ENCODE assay signal across 8 cellular contexts in the genomic region with DNA sequence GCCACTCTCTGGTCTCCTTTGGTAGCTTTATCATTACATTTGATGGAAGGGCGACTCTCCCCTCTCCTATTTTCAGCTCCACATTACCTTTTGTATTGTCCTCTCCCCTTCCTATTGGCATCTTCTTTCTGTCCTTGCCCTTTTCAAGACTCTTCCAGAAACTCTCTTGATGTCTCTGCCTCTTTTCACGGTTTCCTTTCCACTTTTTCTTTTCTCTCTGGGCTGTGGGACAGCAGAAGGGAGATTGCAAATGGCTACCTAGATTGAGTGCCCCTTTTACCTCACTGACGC. TPM values are rescaled to one million over a fixed set of nuclear protein-coding genes. Genes with fewer than 3 reads are reported as not detected.
DNase-seq lines count a peak whose midpoint lies in the region; ATAC-seq and TF ChIP-seq lines count a peak whose summit lies in the region.

No MANE protein-coding gene starts in this region.

- peak overlapping the region; percentile 90 for H2AFZ ChIP-seq in IMR-90 (replicated peaks; ENCODE audit: low read length, poor library complexity)
- peak overlapping the region; percentile 17 for H2AFZ ChIP-seq in neural cell (ENCODE audit: low read depth, low read length)

- peaks cover 5% of the 10 kb centered on the region for H3K27me3 Mint-ChIP-seq in central memory CD8-positive, alpha-beta T cell

- POLR2A ChIA-PET in AG04450 (lab: Yijun Ruan, JAX) (interaction anchor here (1.2 to 5.3 kb wide), 5 partner anchors 9 to 30 kb away, joined by 3 to 80 read pairs (median 23); a partner anchor contains a TSS), IMR-90 (lab: Charles Lee; ENCODE audit: unreplicated experiment) (interaction anchor here (1.0 to 1.8 kb wide), 2 partner anchors 11 to 15 kb away, joined by 3 to 14 read pairs; no protein-coding TSS in a partner anchor)

- no peak for TF ChIP-seq CTCF in AG04450 (IDR thresholded peaks at IDR 0.05; ENCODE audit: low read depth, low read length)
- no peak for TF ChIP-seq CTCF in IMR-90 (conservative IDR thresholded peaks at IDR 0.05; ENCODE audit: low read depth, low read length)
- TF ChIP-seq CTCF in neural cell (IDR thresholded peaks at IDR 0.05; ENCODE audit: poor library complexity, severe bottlenecking) = no peak

- H3F3A ChIP-seq in neural cell (ENCODE audit: insufficient read depth, low read length, poor library complexity, severe bottlenecking) = peaks cover 6% of the 10 kb centered on the region

- H3K18ac ChIP-seq in IMR-90 (ENCODE audit: low read depth, low read length) = no peak overlapping the region

- TF ChIP-seq EP300 in neural cell (conservative IDR thresholded peaks at IDR 0.05; ENCODE audit: poor library complexity, severe bottlenecking) = no peak

- peak overlapping the region; percentile 20; the same call in 1 of the 2 replicates for H3K14ac ChIP-seq in IMR-90 (replicated peaks; ENCODE audit: low read depth, low read length)

- peak overlapping the region; percentile 35; the same call in 1 of the 2 replicates for H3K23ac ChIP-seq in IMR-90 (ENCODE audit: low read depth, low read length)

- intact Hi-C loops in IMR-90 (cut with micrococcal nuclease) = no loop called here

- peaks cover 20% of the 10 kb centered on the region for H3K4me1 Mint-ChIP-seq in central memory CD8-positive, alpha-beta T cell

- H4K5ac ChIP-seq in IMR-90 (ENCODE audit: low read depth, low read length) = no peak overlapping the region

- H2AK5ac ChIP-seq in IMR-90 (ENCODE audit: low read depth, low read length) = peak overlapping the region; percentile 54; the same call in 1 of the 2 replicates

- peak overlapping the region; percentile 40; the same call in 2 of the 3 replicates for H2BK15ac ChIP-seq in IMR-90 (ENCODE audit: low read depth, low read length)

- no peaks in the 10 kb centered on the region for H3K9me2 ChIP-seq in neural cell (ENCODE audit: insufficient read depth, low read length)

- peaks cover 9% of the 10 kb centered on the region for H3K36me3 Mint-ChIP-seq in central memory CD8-positive, alpha-beta T cell (ENCODE audit: insufficient read depth)

- H3K9me3 ChIP-seq in AG04450 (ENCODE audit: control insufficient read depth, insufficient read depth, low read length) = no peaks in the 10 kb centered on the region; the same call in 1 of the 2 replicates
- no peaks in the 10 kb centered on the region for H3K9me3 ChIP-seq in IMR-90 (ENCODE audit: control insufficient read depth, insufficient read depth, low read length)
- H3K9me3 ChIP-seq in neural cell (ENCODE audit: low read length) = no peaks in the 10 kb centered on the region

- peaks cover 19 to 49% of the 10 kb centered on the region in 2 experiments for H3K79me1 ChIP-seq in IMR-90 (ENCODE audit: low read depth in 1 of 2, low read length in 2 of 2)

- peak overlapping the region; percentile 96 for H3K27ac Mint-ChIP-seq in central memory CD8-positive, alpha-beta T cell (ENCODE audit: low read depth)

- peak overlapping the region; percentile 10; the same call in 1 of the 2 replicates for H2BK20ac ChIP-seq in IMR-90 (ENCODE audit: low read depth, low read length)

- H3K27me3 ChIP-seq in AG04450 (ENCODE audit: control insufficient read depth, insufficient read depth, low read length) (no peaks in the 10 kb centered on the region), IMR-90 (ENCODE audit: control insufficient read depth, insufficient read depth, low read length) (no peaks in the 10 kb centered on the region), neural cell (ENCODE audit: insufficient read depth, low read depth, low read length) (no peaks in the 10 kb centered on the region)

- BruUV-seq in IMR-90 (replicated peaks; lab: Mats Ljungman, UMichigan) = no TSS peak

- peak overlapping the region; percentile 80 for H3K4me3 Mint-ChIP-seq in central memory CD8-positive, alpha-beta T cell

- peak overlapping the region; percentile 39 for H3K27ac ChIP-seq in AG04450 (ENCODE audit: low read depth, low read length)
- H3K27ac ChIP-seq in IMR-90 (ENCODE audit: insufficient read depth, low read length) = no peak overlapping the region
- H3K27ac ChIP-seq in neural cell (ENCODE audit: low read length) = peak overlapping the region; percentile 63

- H4K20me1 ChIP-seq in IMR-90 (ENCODE audit: insufficient read depth, low read length) (no peaks in the 10 kb centered on the region), neural cell (ENCODE audit: insufficient read depth) (no peaks in the 10 kb centered on the region)

- peak overlapping the region in 1 of 2 experiments; percentile 24; a peak in 2 of 4 replicates for H4K8ac ChIP-seq in IMR-90 (ENCODE audit: low read depth in 2 of 2, low read length in 2 of 2)

- H3K36me3 ChIP-seq in IMR-90 (ENCODE audit: control insufficient read depth, insufficient read depth, low read length) = no peaks in the 10 kb centered on the region
- H3K36me3 ChIP-seq in neural cell (ENCODE audit: insufficient read depth, low read length) = no peaks in the 10 kb centered on the region

- in situ Hi-C loops in IMR-90 (cut with MboI; ENCODE audit: low sequenced_read_pairs) = no loop called here

- H2AK9ac ChIP-seq in IMR-90 (replicated peaks; ENCODE audit: low read depth, low read length, poor library complexity) = peak overlapping the region; percentile 17

- H3K4ac ChIP-seq in IMR-90 (ENCODE audit: low read depth, low read length) = peak overlapping the region; percentile 39; the same call in 1 of the 2 replicates

- peak overlapping the region; percentile 45 for H2BK120ac ChIP-seq in IMR-90 (ENCODE audit: low read depth, low read length)

- H3K9ac ChIP-seq in IMR-90 (ENCODE audit: low read depth, low read length) (no peak overlapping the region), neural cell (ENCODE audit: low read length) (peak overlapping the region; percentile 70)

- CTCF ChIA-PET in AG04450 (lab: Charles Lee) = interaction anchor here (1.1 to 3.6 kb wide), 3 partner anchors 15 to 37 kb away, joined by 3 to 29 read pairs (median 4); no protein-coding TSS in a partner anchor
- CTCF ChIA-PET in IMR-90 (lab: Yijun Ruan, JAX) = interaction anchor here (0.6 to 1.1 kb wide), 2 partner anchors 54 to 67 kb away, joined by 3 read pairs; no protein-coding TSS in a partner anchor

- H3K4me3 ChIP-seq in AG04450 (ENCODE audit: low read depth, low read length) (no peak overlapping the region), IMR-90 (ENCODE audit: insufficient read depth, low read depth, low read length) (no peak overlapping the region), neural cell (ENCODE audit: low read length) (peak overlapping the region; percentile 65)

- no peak for TF ChIP-seq POLR2A in IMR-90 (IDR thresholded peaks at IDR 0.05; ENCODE audit: low read depth, low read length)

- peaks cover 25% of the 10 kb centered on the region for H3K9me1 ChIP-seq in IMR-90 (ENCODE audit: insufficient read depth, low read length)

- dilution Hi-C loops in IMR-90 (cut with HindIII; ENCODE audit: low sequenced_read_pairs, unreplicated experiment) = no loop called here

- H3K56ac ChIP-seq in IMR-90 (ENCODE audit: extremely low read depth, insufficient read depth, low read length) = no peak overlapping the region

- H3K4me2 ChIP-seq in IMR-90 (ENCODE audit: low read depth, low read length) (peak overlapping the region; percentile 85), neural cell (ENCODE audit: low read length) (no peak overlapping the region)

- H3K4me1 ChIP-seq in IMR-90 (ENCODE audit: control insufficient read depth, insufficient read depth, low read length) = peaks cover 28% of the 10 kb centered on the region

- DNase-seq in AG04450 (ENCODE audit: low read depth, low spot score) = no peak
- DNase-seq in IMR-90 = no peak
- no peak for DNase-seq in central memory CD8-positive, alpha-beta T cell (ENCODE audit: low spot score in 2 of 2)
- no peak for DNase-seq in KG1 (lab: John Stamatoyannopoulos, UW)
- DNase-seq in COLO668 (lab: John Stamatoyannopoulos, UW; ENCODE audit: unreplicated experiment) = no peak
- DNase-seq in NCI-H1694 treated with DMSO at 0.1 percent for 48 hours (lab: John Stamatoyannopoulos, UW) = no peak

- ATAC-seq in IMR-90 (ENCODE audit: low read depth) (no peak), GM18498 (IDR thresholded peaks at IDR 0.05; ENCODE audit: unreplicated experiment) (no peak)
- no peak for ATAC-seq in central memory CD8-positive, alpha-beta T cell (replicated peaks; ENCODE audit: extremely low read depth, poor library complexity, severe bottlenecking)

- H4K91ac ChIP-seq in IMR-90 (ENCODE audit: insufficient read depth, low read depth, low read length) = no peak overlapping the region

- peaks cover 7% of the 10 kb centered on the region for H3K79me2 ChIP-seq in neural cell (replicated peaks; ENCODE audit: insufficient read depth, low read length)

- no peaks in the 10 kb centered on the region for H3K9me3 Mint-ChIP-seq in central memory CD8-positive, alpha-beta T cell

- H2BK5ac ChIP-seq in IMR-90 (ENCODE audit: low read depth, low read length, poor library complexity, severe bottlenecking) = no peak overlapping the region

- no peak for TF ChIP-seq RAD21 in IMR-90 (IDR thresholded peaks at IDR 0.05; ENCODE audit: low read length)
- no peak for TF ChIP-seq RAD21 in neural cell (conservative IDR thresholded peaks at IDR 0.05)

- no CpG with 5 or more reads among the region's 3 CpGs for WGBS in IMR-90 (ENCODE audit: extremely low coverage in 2 of 2, insufficient read length in 1 of 2), 2 experiments

TF ChIP-seq in IMR-90, 13 proteins besides CTCF, POLR2A, EP300 and RAD21:
- TF ChIP-seq NFE2L2 (IDR thresholded peaks at IDR 0.05; ENCODE audit: low read depth, low read length) (no peak), BHLHE40 (IDR thresholded peaks at IDR 0.05; ENCODE audit: low read depth, low read length) (no peak), MXI1 (IDR thresholded peaks at IDR 0.05; ENCODE audit: borderline replicate concordance, low read depth, low read length) (no peak), RFX5 (IDR thresholded peaks at IDR 0.05; ENCODE audit: low read depth, low read length) (no peak)
TF ChIP-seq in IMR-90: peak in this region for 0.

TF ChIP-seq in neural cell, 6 proteins besides CTCF, POLR2A, EP300 and RAD21 (continues in another document):
- TF ChIP-seq MXI1 (conservative IDR thresholded peaks at IDR 0.05; ENCODE audit: poor library complexity, severe bottlenecking) (no peak), SMC3 (conservative IDR thresholded peaks at IDR 0.05; ENCODE audit: poor library complexity) (no peak), POLR2AphosphoS5 (IDR thresholded peaks at IDR 0.05) (no peak), TAF1 (IDR thresholded peaks at IDR 0.05; ENCODE audit: low read depth) (no peak), EZH2 (IDR thresholded peaks at IDR 0.05; ENCODE audit: borderline replicate concordance, insufficient read depth, low read length, poor library complexity, severe bottlenecking) (no peak)

RNA-seq across cellular contexts. Expression of a gene that starts 17.5 kb away (rescaled TPM):
- 20.4 and 20.7 TPM in 2 replicates for polyA plus RNA-seq in AG04450 (2011; rRNA removed)
- polyA minus RNA-seq in AG04450 (2011; rRNA and poly(A)+ RNA removed) = 26.6 and 31.9 TPM in 2 replicates
- total RNA-seq in IMR-90 (2012; rRNA removed) = 15.8 and 29.4 TPM in 2 replicates
- 27.1 and 28.9 TPM in 2 replicates for polyA plus RNA-seq in IMR-90 (2012; rRNA removed)
- 22.5 and 29.5 TPM in 2 replicates for polyA plus RNA-seq in IMR-90 (2012; cell fraction: cytosol; rRNA removed)
- polyA plus RNA-seq in IMR-90 (2012; cell fraction: nucleus; rRNA removed; ENCODE audit: low replicate concordance) = 32.6 and 44.5 TPM in 2 replicates
- 8.4 and 8.9 TPM in 2 replicates for polyA plus RNA-seq in neural cell
- polyA minus RNA-seq in neural cell = 17.7 and 22.2 TPM in 2 replicates
